28 cellular contexts compared by ENCODE assay signal in genomic region chr19:22976248-22976647, GRCh38. TPM values are rescaled to one million over a fixed set of nuclear protein-coding genes. Genes with fewer than 3 reads are reported as not detected.
"Had no signal": no experiment of that assay in that cellular context is flagged by ENCODE, and none has a peak within 500 bp of the region (broad histone marks: within the 10 kb centered on the region; RNA-seq: fewer than 3 reads in every experiment).

No MANE protein-coding gene starts in this region.

- H3K9ac ChIP-seq: KMS-11, SK-N-SH had no signal

- DNase-seq: IMR-90, Kasumi-1, MV-4-11, NCI-H1048, NCI-H1105 treated with DMSO at 0.1 percent for 48 hours, NCI-H1417 treated with DMSO at 0.1 percent for 48 hours, NCI-H146, NCI-H1694 treated with DMSO at 0.1 percent for 48 hours, NCI-H1930, NCI-H2081 treated with DMSO at 0.1 percent for 48 hours, NCI-H2171, NCI-H226, NCI-H446, NCI-H510A, NCI-H524 treated with DMSO at 0.1 percent for 48 hours, NCI-H69, NCI-H774, PC-3, SHP77, SK-N-SH, T-helper 1 cell had no signal

- ATAC-seq: HepG2, Panc1, PC-3 had no signal

- FAIRE-seq: HepG2 had no signal

- H3K27ac ChIP-seq: KMS-11, RWPE1 had no signal

- H3K4me2 ChIP-seq: KMS-11, SK-N-SH had no signal

RNA-seq across cellular contexts. Expression of gene ZNF728, which starts 26.7 kb away (rescaled TPM):
- total RNA-seq: HepG2, HT1080, IMR-90, MCF 10A, OCI-LY7, PC-3 had no signal
- polyA plus RNA-seq: HepG2, IMR-90, SK-N-SH had no signal
